ENCODE assay signal across 1 cellular context in the genomic region with DNA sequence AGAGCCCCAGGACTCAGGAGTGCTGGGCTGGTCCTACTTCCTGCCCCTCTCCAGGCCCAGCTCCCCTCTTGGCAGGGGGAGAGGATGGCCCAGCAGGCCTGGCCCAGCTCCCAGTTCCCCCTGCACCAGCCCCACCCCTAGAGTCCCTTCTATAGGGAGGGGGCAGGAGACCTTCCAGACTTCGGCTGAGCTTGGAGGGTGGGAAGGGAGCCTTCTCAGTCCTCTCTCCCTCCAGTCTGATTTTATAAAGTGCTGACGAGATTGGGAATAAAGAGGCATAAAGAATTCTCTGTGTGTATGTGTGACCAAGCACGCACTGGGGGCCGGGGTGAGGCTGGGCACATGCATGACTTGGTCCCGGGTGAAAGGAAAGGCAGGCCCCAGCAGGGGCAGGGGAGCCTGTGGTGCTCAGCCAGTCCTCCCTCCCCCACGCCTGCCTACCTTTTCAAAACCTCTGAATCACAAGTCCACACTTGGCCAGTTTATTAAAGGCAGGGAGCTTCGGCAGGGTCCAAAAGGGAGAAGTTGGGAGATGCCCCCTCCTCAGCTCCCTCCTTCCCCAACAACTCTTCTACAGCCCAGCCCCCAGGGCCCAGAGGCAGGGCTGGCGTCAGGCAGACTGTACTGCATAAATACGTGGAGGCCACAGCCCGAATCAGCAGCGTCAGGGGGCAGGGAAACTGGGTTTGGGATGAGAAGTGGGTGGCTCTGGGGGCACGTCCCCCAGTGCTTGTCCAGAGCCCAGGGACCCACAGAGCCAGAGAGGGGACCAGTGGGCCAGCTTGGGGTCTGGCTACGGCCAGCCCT.
TF ChIP-seq lines count a peak whose summit lies in the region.

No MANE protein-coding gene starts in this region.

TF ChIP-seq in GM23338, 12 proteins besides CTCF, POLR2A, EP300 and RAD21:
- TF ChIP-seq, protein P1, sequence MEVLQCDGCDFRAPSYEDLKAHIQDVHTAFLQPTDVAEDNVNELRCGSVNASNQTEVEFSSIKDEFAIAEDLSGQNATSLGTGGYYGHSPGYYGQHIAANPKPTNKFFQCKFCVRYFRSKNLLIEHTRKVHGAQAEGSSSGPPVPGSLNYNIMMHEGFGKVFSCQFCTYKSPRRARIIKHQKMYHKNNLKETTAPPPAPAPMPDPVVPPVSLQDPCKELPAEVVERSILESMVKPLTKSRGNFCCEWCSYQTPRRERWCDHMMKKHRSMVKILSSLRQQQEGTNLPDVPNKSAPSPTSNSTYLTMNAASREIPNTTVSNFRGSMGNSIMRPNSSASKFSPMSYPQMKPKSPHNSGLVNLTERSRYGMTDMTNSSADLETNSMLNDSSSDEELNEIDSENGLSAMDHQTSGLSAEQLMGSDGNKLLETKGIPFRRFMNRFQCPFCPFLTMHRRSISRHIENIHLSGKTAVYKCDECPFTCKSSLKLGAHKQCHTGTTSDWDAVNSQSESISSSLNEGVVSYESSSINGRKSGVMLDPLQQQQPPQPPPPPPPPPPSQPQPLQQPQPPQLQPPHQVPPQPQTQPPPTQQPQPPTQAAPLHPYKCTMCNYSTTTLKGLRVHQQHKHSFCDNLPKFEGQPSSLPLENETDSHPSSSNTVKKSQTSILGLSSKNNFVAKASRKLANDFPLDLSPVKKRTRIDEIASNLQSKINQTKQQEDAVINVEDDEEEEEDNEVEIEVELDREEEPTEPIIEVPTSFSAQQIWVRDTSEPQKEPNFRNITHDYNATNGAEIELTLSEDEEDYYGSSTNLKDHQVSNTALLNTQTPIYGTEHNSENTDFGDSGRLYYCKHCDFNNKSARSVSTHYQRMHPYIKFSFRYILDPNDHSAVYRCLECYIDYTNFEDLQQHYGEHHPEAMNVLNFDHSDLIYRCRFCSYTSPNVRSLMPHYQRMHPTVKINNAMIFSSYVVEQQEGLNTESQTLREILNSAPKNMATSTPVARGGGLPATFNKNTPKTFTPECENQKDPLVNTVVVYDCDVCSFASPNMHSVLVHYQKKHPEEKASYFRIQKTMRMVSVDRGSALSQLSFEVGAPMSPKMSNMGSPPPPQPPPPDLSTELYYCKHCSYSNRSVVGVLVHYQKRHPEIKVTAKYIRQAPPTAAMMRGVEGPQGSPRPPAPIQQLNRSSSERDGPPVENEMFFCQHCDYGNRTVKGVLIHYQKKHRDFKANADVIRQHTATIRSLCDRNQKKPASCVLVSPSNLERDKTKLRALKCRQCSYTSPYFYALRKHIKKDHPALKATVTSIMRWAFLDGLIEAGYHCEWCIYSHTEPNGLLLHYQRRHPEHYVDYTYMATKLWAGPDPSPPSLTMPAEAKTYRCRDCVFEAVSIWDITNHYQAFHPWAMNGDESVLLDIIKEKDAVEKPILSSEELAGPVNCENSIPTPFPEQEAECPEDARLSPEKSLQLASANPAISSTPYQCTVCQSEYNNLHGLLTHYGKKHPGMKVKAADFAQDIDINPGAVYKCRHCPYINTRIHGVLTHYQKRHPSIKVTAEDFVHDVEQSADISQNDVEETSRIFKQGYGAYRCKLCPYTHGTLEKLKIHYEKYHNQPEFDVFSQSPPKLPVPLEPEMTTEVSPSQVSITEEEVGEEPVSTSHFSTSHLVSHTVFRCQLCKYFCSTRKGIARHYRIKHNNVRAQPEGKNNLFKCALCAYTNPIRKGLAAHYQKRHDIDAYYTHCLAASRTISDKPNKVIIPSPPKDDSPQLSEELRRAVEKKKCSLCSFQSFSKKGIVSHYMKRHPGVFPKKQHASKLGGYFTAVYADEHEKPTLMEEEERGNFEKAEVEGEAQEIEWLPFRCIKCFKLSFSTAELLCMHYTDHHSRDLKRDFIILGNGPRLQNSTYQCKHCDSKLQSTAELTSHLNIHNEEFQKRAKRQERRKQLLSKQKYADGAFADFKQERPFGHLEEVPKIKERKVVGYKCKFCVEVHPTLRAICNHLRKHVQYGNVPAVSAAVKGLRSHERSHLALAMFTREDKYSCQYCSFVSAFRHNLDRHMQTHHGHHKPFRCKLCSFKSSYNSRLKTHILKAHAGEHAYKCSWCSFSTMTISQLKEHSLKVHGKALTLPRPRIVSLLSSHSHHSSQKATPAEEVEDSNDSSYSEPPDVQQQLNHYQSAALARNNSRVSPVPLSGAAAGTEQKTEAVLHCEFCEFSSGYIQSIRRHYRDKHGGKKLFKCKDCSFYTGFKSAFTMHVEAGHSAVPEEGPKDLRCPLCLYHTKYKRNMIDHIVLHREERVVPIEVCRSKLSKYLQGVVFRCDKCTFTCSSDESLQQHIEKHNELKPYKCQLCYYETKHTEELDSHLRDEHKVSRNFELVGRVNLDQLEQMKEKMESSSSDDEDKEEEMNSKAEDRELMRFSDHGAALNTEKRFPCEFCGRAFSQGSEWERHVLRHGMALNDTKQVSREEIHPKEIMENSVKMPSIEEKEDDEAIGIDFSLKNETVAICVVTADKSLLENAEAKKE (CRISPR knock-in tag; IDR thresholded peaks at IDR 0.05), result no peak
- TF ChIP-seq, protein P2, sequence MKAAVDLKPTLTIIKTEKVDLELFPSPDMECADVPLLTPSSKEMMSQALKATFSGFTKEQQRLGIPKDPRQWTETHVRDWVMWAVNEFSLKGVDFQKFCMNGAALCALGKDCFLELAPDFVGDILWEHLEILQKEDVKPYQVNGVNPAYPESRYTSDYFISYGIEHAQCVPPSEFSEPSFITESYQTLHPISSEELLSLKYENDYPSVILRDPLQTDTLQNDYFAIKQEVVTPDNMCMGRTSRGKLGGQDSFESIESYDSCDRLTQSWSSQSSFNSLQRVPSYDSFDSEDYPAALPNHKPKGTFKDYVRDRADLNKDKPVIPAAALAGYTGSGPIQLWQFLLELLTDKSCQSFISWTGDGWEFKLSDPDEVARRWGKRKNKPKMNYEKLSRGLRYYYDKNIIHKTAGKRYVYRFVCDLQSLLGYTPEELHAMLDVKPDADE (IDR thresholded peaks at IDR 0.05), result no peak
- TF ChIP-seq EZH2 (IDR thresholded peaks at IDR 0.05; ENCODE audit: low read depth, unreplicated experiment) (no peak), CREB1 (CRISPR knock-in tag; IDR thresholded peaks at IDR 0.05; ENCODE audit: low read depth) (no peak), POLR2AphosphoS5 (IDR thresholded peaks at IDR 0.05; ENCODE audit: low read depth) (no peak), ZNF331 (CRISPR knock-in tag; IDR thresholded peaks at IDR 0.05; ENCODE audit: low read depth) (no peak), NANOG (IDR thresholded peaks at IDR 0.05; ENCODE audit: borderline replicate concordance) (no peak)
- TF ChIP-seq, protein P3, sequence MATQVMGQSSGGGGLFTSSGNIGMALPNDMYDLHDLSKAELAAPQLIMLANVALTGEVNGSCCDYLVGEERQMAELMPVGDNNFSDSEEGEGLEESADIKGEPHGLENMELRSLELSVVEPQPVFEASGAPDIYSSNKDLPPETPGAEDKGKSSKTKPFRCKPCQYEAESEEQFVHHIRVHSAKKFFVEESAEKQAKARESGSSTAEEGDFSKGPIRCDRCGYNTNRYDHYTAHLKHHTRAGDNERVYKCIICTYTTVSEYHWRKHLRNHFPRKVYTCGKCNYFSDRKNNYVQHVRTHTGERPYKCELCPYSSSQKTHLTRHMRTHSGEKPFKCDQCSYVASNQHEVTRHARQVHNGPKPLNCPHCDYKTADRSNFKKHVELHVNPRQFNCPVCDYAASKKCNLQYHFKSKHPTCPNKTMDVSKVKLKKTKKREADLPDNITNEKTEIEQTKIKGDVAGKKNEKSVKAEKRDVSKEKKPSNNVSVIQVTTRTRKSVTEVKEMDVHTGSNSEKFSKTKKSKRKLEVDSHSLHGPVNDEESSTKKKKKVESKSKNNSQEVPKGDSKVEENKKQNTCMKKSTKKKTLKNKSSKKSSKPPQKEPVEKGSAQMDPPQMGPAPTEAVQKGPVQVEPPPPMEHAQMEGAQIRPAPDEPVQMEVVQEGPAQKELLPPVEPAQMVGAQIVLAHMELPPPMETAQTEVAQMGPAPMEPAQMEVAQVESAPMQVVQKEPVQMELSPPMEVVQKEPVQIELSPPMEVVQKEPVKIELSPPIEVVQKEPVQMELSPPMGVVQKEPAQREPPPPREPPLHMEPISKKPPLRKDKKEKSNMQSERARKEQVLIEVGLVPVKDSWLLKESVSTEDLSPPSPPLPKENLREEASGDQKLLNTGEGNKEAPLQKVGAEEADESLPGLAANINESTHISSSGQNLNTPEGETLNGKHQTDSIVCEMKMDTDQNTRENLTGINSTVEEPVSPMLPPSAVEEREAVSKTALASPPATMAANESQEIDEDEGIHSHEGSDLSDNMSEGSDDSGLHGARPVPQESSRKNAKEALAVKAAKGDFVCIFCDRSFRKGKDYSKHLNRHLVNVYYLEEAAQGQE (IDR thresholded peaks at IDR 0.05; ENCODE audit: unreplicated experiment), result no peak
